ENCODE assay signal across 8 cellular contexts in the genomic region with DNA sequence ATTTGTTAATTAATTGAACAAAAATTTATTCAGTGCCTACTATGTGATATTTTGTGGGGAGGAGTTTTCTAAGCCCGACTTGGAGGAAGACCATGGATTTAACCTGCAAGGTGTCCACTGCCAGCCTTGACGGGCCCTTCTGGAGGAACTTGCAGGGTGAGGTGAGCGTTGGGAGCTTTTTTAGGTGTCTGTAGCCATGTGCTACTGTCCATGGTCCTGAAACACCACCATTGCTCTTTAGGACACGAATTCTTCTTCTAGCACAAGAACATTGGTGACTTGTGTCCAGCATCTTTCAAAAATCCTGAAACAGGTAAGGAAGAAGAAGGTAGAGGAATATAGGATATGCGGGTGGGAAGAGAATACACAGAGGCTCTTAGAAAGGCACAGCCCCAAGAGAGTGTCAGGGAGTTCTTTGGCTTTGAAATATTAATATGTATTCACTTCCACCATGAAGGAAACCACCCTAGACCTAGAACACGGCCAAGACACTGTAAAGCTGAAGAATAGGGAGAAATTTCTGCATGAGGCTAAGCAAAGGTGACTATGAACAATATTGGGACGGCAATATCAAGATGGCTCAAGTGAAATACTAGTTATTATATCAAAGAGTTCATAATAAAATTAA. TPM values are rescaled to one million over a fixed set of nuclear protein-coding genes. Genes with fewer than 3 reads are reported as not detected.
DNase-seq lines count a peak whose midpoint lies in the region; ATAC-seq, FAIRE-seq and TF ChIP-seq lines count a peak whose summit lies in the region.

No MANE protein-coding gene starts in this region.

- SMC1A ChIA-PET in GM12878 (lab: Charles Lee; ENCODE audit: uncharacterized antibody, unreplicated experiment) = no interaction called here

- no peak for TF ChIP-seq CTCF in GM12878 (IDR thresholded peaks at IDR 0.05 in 2 of 3, conservative IDR thresholded peaks at IDR 0.05 in 1 of 3; ENCODE audit: control insufficient read depth in 2 of 3, extremely low read depth in 1 of 3, insufficient read depth in 1 of 3, low read depth in 3 of 3, low read length in 3 of 3)

- intact Hi-C loops in GM12878 (cut with micrococcal nuclease; ENCODE audit: unreplicated experiment) = no loop called here

- H3K4me1 ChIP-seq in GM12878 (ENCODE audit: control insufficient read depth, insufficient read depth, low read length) = no peaks in the 10 kb centered on the region

- H3K27ac ChIP-seq in GM12878 (ENCODE audit: control insufficient read depth, insufficient read depth) = no peak overlapping the region

- H3K27me3 ChIP-seq in GM12878 (replicated peaks in 1 of 2; ENCODE audit: control insufficient read depth in 2 of 2, insufficient read depth in 2 of 2, low read length in 1 of 2) = no peaks in the 10 kb centered on the region

- peak; percentile 13 for DNase-seq in GM19240 (ENCODE audit: insufficient read length, low spot score)
- peak; percentile 68 for DNase-seq in OCI-M1 (lab: John Stamatoyannopoulos, UW)
- DNase-seq in GM12878 (ENCODE audit: low read depth, low spot score) = no peak
- DNase-seq in midbrain (lab: John Stamatoyannopoulos, UW) = peak; percentile 0
- no peak for DNase-seq in cerebellar nuclear complex (lab: John Stamatoyannopoulos, UW)
- DNase-seq in NCI-H510A (lab: John Stamatoyannopoulos, UW) = no peak
- no peak for DNase-seq in anterior cingulate cortex (lab: John Stamatoyannopoulos, UW)

- no peak for TF ChIP-seq POLR2A in GM12878 (IDR thresholded peaks at IDR 0.05; ENCODE audit: low read depth, low read length)

- H2AFZ ChIP-seq in GM12878 (ENCODE audit: control insufficient read depth, low read depth, low read length) = no peak overlapping the region

- BruUV-seq in GM12878 (replicated peaks; lab: Mats Ljungman, UMichigan) = no TSS peak

- no peak overlapping the region for H3K4me2 ChIP-seq in GM12878 (ENCODE audit: control insufficient read depth, insufficient read depth)

- TF ChIP-seq EP300 in GM12878 (IDR thresholded peaks at IDR 0.05; ENCODE audit: borderline replicate concordance in 1 of 2, control insufficient read depth in 1 of 2, low read depth in 2 of 2, low read length in 2 of 2) = no peak

- H3K9me3 ChIP-seq in GM12878 (replicated peaks; ENCODE audit: control insufficient read depth, insufficient read depth, low read length) = no peaks in the 10 kb centered on the region

- H3K79me2 ChIP-seq in GM12878 (ENCODE audit: control insufficient read depth, insufficient read depth, low read length) = no peaks in the 10 kb centered on the region

- RAD21 ChIA-PET in GM12878 (lab: Charles Lee; ENCODE audit: unreplicated experiment) = no interaction called here

- no peak for ATAC-seq in GM12878
- ATAC-seq in GM18873 (IDR thresholded peaks at IDR 0.05; ENCODE audit: low FRiP score, unreplicated experiment) = no peak

- no peak overlapping the region for H3K4me3 ChIP-seq in GM12878

- no peaks in the 10 kb centered on the region for H3K36me3 ChIP-seq in GM12878 (ENCODE audit: control insufficient read depth in 2 of 2, insufficient read depth in 2 of 2, low read length in 1 of 2)

- CTCF ChIA-PET in GM12878 (lab: Yijun Ruan, JAX) = no interaction called here

- no peaks in the 10 kb centered on the region for H4K20me1 ChIP-seq in GM12878 (ENCODE audit: control insufficient read depth, insufficient read depth)

- TF ChIP-seq RAD21 in GM12878 (IDR thresholded peaks at IDR 0.05; ENCODE audit: insufficient read depth, low read depth, low read length) = no peak

- WGBS in GM12878 (ENCODE audit: insufficient coverage, insufficient replicate concordance, low lambda C conversion rate, missing lambda C conversion rate) = 25% methylated on average over 7 of the region's 7 CpGs

- peak; percentile 23 for FAIRE-seq in GM12878 (lab: Jason Lieb, UNC)

- in situ Hi-C loops in GM12878 (cut with MboI) = no loop called here

- POLR2A ChIA-PET in GM12878 (lab: Charles Lee) = no interaction called here

- no peak overlapping the region for H3K9ac ChIP-seq in GM12878 (ENCODE audit: control insufficient read depth, insufficient read depth, low read length)

TF ChIP-seq in GM12878, 131 proteins besides CTCF, POLR2A, EP300 and RAD21 (continues in another document):
- TF ChIP-seq, protein P1, sequence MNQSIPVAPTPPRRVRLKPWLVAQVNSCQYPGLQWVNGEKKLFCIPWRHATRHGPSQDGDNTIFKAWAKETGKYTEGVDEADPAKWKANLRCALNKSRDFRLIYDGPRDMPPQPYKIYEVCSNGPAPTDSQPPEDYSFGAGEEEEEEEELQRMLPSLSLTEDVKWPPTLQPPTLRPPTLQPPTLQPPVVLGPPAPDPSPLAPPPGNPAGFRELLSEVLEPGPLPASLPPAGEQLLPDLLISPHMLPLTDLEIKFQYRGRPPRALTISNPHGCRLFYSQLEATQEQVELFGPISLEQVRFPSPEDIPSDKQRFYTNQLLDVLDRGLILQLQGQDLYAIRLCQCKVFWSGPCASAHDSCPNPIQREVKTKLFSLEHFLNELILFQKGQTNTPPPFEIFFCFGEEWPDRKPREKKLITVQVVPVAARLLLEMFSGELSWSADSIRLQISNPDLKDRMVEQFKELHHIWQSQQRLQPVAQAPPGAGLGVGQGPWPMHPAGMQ (IDR thresholded peaks at IDR 0.05; ENCODE audit: borderline replicate concordance) = no peak
- TF ChIP-seq SUZ12 (IDR thresholded peaks at IDR 0.05; ENCODE audit: unreplicated experiment) = no peak

RNA-seq across cellular contexts. Expression of a gene that starts 27.9 kb away (rescaled TPM):
- not detected in 2 replicates for total RNA-seq in GM12878 (2013; cell fraction: nucleolus; rRNA removed)
- total RNA-seq in GM12878 (2014; rRNA removed) (not detected in 2 replicates), GM12878 (2014; rRNA removed; fragmentation: Illumina TruSeq; extraction: Trizol) (not detected in 2 replicates), GM12878 (2021) (not detected in 2 replicates)
- not detected for polyA plus RNA-seq in GM12878 (2011; ENCODE audit: low read depth)
- polyA plus RNA-seq in GM12878 (2011; rRNA removed) (not detected in 2 replicates), GM12878 (2014; fragmentation: Illumina TruSeq; extraction: Trizol) (not detected in 2 replicates), GM12878 (2014; fragmentation: Nextera tagmentation; extraction: Ambion mirVana) (not detected), GM12878 (2014; rRNA removed) (not detected in 2 replicates), GM12878 (2016; fragmentation: Nextera tagmentation; extraction: Ambion mirVana) (not detected)
- not detected in 2 replicates for polyA plus RNA-seq in GM12878 (2011; cell fraction: cytosol; rRNA removed)
- polyA plus RNA-seq in GM12878 (2011; cell fraction: nucleus; rRNA removed) = not detected in 2 replicates
- not detected in 2 replicates for polyA plus RNA-seq in GM12878 (2012)
- not detected in 2 replicates for polyA minus RNA-seq in GM12878 (2011; rRNA and poly(A)+ RNA removed)
- polyA minus RNA-seq in GM12878 (2011; cell fraction: cytosol; rRNA and poly(A)+ RNA removed) = not detected in 2 replicates
- polyA minus RNA-seq in GM12878 (2011; cell fraction: nucleus; rRNA and poly(A)+ RNA removed) = not detected in 2 replicates

RNA-seq across cellular contexts. Expression of a gene that starts 37.1 kb away (rescaled TPM):
- 5.0 and 5.3 TPM in 2 replicates for total RNA-seq in GM12878 (2013; cell fraction: nucleolus; rRNA removed)
- total RNA-seq in GM12878 (2014; rRNA removed) (10.4 and 12.1 TPM in 2 replicates), GM12878 (2014; rRNA removed; fragmentation: Illumina TruSeq; extraction: Trizol) (7.5 and 7.7 TPM in 2 replicates), GM12878 (2021) (18.9 TPM in 2 replicates)
- 14.0 TPM for polyA plus RNA-seq in GM12878 (2011; ENCODE audit: low read depth)
- polyA plus RNA-seq in GM12878 (2011; rRNA removed) (11.3 and 11.6 TPM in 2 replicates), GM12878 (2014; fragmentation: Illumina TruSeq; extraction: Trizol) (19.2 TPM in 2 replicates), GM12878 (2014; fragmentation: Nextera tagmentation; extraction: Ambion mirVana) (1 to 10 TPM; 1.9 to 2.8 TPM), GM12878 (2014; rRNA removed) (16.1 and 18.2 TPM in 2 replicates), GM12878 (2016; fragmentation: Nextera tagmentation; extraction: Ambion mirVana) (under 1 TPM; 0.62 to 0.74 TPM)
- polyA plus RNA-seq in GM12878 (2011; cell fraction: cytosol; rRNA removed) = 9.2 and 9.5 TPM in 2 replicates
- 5.2 and 6.1 TPM in 2 replicates for polyA plus RNA-seq in GM12878 (2011; cell fraction: nucleus; rRNA removed)
- 17.1 and 27.6 TPM in 2 replicates for polyA plus RNA-seq in GM12878 (2012)
- 8.1 and 8.6 TPM in 2 replicates for polyA minus RNA-seq in GM12878 (2011; rRNA and poly(A)+ RNA removed)
- 2.8 and 4.0 TPM in 2 replicates for polyA minus RNA-seq in GM12878 (2011; cell fraction: cytosol; rRNA and poly(A)+ RNA removed)
- polyA minus RNA-seq in GM12878 (2011; cell fraction: nucleus; rRNA and poly(A)+ RNA removed) = 3.9 and 5.5 TPM in 2 replicates

RNA-seq across cellular contexts. Expression of a gene that starts 46.5 kb away (rescaled TPM):
- total RNA-seq in GM12878 (2013; cell fraction: nucleolus; rRNA removed) = not detected in 2 replicates
- total RNA-seq in GM12878 (2014; rRNA removed) = not detected in 2 replicates
- total RNA-seq in GM12878 (2014; rRNA removed; fragmentation: Illumina TruSeq; extraction: Trizol) = not detected in 2 replicates
- not detected in 2 replicates for total RNA-seq in GM12878 (2021)
- polyA plus RNA-seq in GM12878 (2011; ENCODE audit: low read depth) = not detected
- polyA plus RNA-seq in GM12878 (2011; rRNA removed) = not detected in 2 replicates
- polyA plus RNA-seq in GM12878 (2011; cell fraction: cytosol; rRNA removed) = not detected in 2 replicates
- polyA plus RNA-seq in GM12878 (2011; cell fraction: nucleus; rRNA removed) = not detected in 2 replicates
- not detected in 2 replicates for polyA plus RNA-seq in GM12878 (2012)
- polyA plus RNA-seq in GM12878 (2014; fragmentation: Illumina TruSeq; extraction: Trizol) = not detected in 2 replicates
- under 1 TPM in 1 of 2 experiments, not detected in 1; 0.04 TPM for polyA plus RNA-seq in GM12878 (2014; fragmentation: Nextera tagmentation; extraction: Ambion mirVana)
- polyA plus RNA-seq in GM12878 (2014; rRNA removed) = not detected in 2 replicates
- not detected for polyA plus RNA-seq in GM12878 (2016; fragmentation: Nextera tagmentation; extraction: Ambion mirVana)
- not detected in 2 replicates for polyA minus RNA-seq in GM12878 (2011; rRNA and poly(A)+ RNA removed)
- not detected in 2 replicates for polyA minus RNA-seq in GM12878 (2011; cell fraction: cytosol; rRNA and poly(A)+ RNA removed)
- polyA minus RNA-seq in GM12878 (2011; cell fraction: nucleus; rRNA and poly(A)+ RNA removed) = not detected in 2 replicates

Comparison
In these comparisons a context has a peak if more than half of its experiments do, and no peak if none do; other contexts are left out.
1. DNase-seq: peak in GM19240 (single experiment), OCI-M1 (single experiment) and midbrain (single experiment); none in GM12878 (single experiment), cerebellar nuclear complex (0 of 2), NCI-H510A (single experiment) and anterior cingulate cortex (0 of 58).